In genomic region chr11:19711911-19712280, GRCh38 we compare ENCODE assay signal across 7 cellular contexts. TPM values are rescaled to one million over a fixed set of nuclear protein-coding genes. Genes with fewer than 3 reads are reported as not detected.
DNase-seq lines count a peak whose midpoint lies in the region; ATAC-seq and TF ChIP-seq lines count a peak whose summit lies in the region.

No MANE protein-coding gene starts in this region.

- H3K4me3 Mint-ChIP-seq in brain = peak overlapping the region; percentile 93 to 96 (median 96)
- peak overlapping the region; percentile 89 to 96 for H3K4me3 Mint-ChIP-seq in stimulated activated naive B cell treated with anti-CD40 and anti-IgM and Interleukin-4, amounts not matched to agents 10 μg/mL and 1 μg/mL and 100 μg/mL, for 72 hours

- H3K27me3 Mint-ChIP-seq in brain = peaks cover 42% of the 10 kb centered on the region
- peaks cover 40 to 42% of the 10 kb centered on the region in 2 donors for H3K27me3 Mint-ChIP-seq in stimulated activated naive B cell treated with anti-CD40 and anti-IgM and Interleukin-4, amounts not matched to agents 10 μg/mL and 1 μg/mL and 100 μg/mL, for 72 hours

- H3K36me3 Mint-ChIP-seq in brain = no peaks in the 10 kb centered on the region
- no peaks in the 10 kb centered on the region for H3K36me3 Mint-ChIP-seq in stimulated activated naive B cell treated with anti-CD40 and anti-IgM and Interleukin-4, amounts not matched to agents 10 μg/mL and 1 μg/mL and 100 μg/mL, for 72 hours

- H3K4me1 ChIP-seq in KMS-11 (ENCODE audit: low read depth, poor library complexity, severe bottlenecking) (peaks cover 17% of the 10 kb centered on the region), left lung (peaks cover 7 to 31% of the 10 kb centered on the region in 2 donors)

- H3K9me3 Mint-ChIP-seq in brain = peaks cover 0 to 2% (median 0%) of the 10 kb centered on the region in 5 experiments
- no peaks in the 10 kb centered on the region for H3K9me3 Mint-ChIP-seq in stimulated activated naive B cell treated with anti-CD40 and anti-IgM and Interleukin-4, amounts not matched to agents 10 μg/mL and 1 μg/mL and 100 μg/mL, for 72 hours

- peak overlapping the region; percentile 90 for H3K4me2 ChIP-seq in KMS-11

- peaks cover 38% of the 10 kb centered on the region for H3K4me1 Mint-ChIP-seq in brain
- H3K4me1 Mint-ChIP-seq in stimulated activated naive B cell treated with anti-CD40 and anti-IgM and Interleukin-4, amounts not matched to agents 10 μg/mL and 1 μg/mL and 100 μg/mL, for 72 hours = peaks cover 16 to 36% of the 10 kb centered on the region in 2 donors

- no peak for DNase-seq in left lung
- no peak for DNase-seq in stimulated activated naive B cell treated with anti-CD40 and anti-IgM and Interleukin-4, amounts not matched to agents 10 μg/mL and 1 μg/mL and 100 μg/mL, for 72 hours

- ATAC-seq in GM19455 (IDR thresholded peaks at IDR 0.05; ENCODE audit: unreplicated experiment) (peak; percentile 2), left lung (peak; percentile 32), GM18907 (IDR thresholded peaks at IDR 0.05; ENCODE audit: unreplicated experiment) (no peak), HG03095 (IDR thresholded peaks at IDR 0.05; ENCODE audit: unreplicated experiment) (no peak)
- ATAC-seq in stimulated activated naive B cell treated with anti-CD40 and anti-IgM and Interleukin-4, amounts not matched to agents 10 μg/mL and 1 μg/mL and 100 μg/mL, for 72 hours (replicated peaks) = peak; percentile 10 to 11

- H3K4me3 ChIP-seq in KMS-11 (IDR thresholded peaks at IDR 0.05; ENCODE audit: insufficient read depth, low read depth, low read length) = peak overlapping the region; percentile 30
- peak overlapping the region; percentile 53 to 54 for H3K4me3 ChIP-seq in left lung

- peak overlapping the region; percentile 78 for H3K9ac ChIP-seq in KMS-11

- H3K27ac ChIP-seq in KMS-11 (peak overlapping the region; percentile 74), left lung (peak overlapping the region; percentile 87 to 96)

- H3K27ac Mint-ChIP-seq in brain = peak overlapping the region; percentile 94 to 98 (median 97)
- peak overlapping the region; percentile 77 for H3K27ac Mint-ChIP-seq in stimulated activated naive B cell treated with anti-CD40 and anti-IgM and Interleukin-4, amounts not matched to agents 10 μg/mL and 1 μg/mL and 100 μg/mL, for 72 hours

- no peaks in the 10 kb centered on the region for H3K9me3 ChIP-seq in left lung

- intact Hi-C loops in left lung (cut with DNase I) = no loop called here

- H4K20me1 ChIP-seq in KMS-11 (ENCODE audit: insufficient read depth) = no peaks in the 10 kb centered on the region

- no peaks in the 10 kb centered on the region for H3K79me2 ChIP-seq in KMS-11 (ENCODE audit: insufficient read depth, low read depth)

- H2AFZ ChIP-seq in KMS-11 (ENCODE audit: low read depth) = peak overlapping the region; percentile 88

- TF ChIP-seq CTCF in KMS-11 (conservative IDR thresholded peaks at IDR 0.05; ENCODE audit: low read depth, low read length) (no peak), brain (conservative IDR thresholded peaks at IDR 0.05) (no peak), left lung (IDR thresholded peaks at IDR 0.05) (no peak)

- no peaks in the 10 kb centered on the region for H3K36me3 ChIP-seq in KMS-11 (ENCODE audit: insufficient read depth)
- H3K36me3 ChIP-seq in left lung = no peaks in the 10 kb centered on the region

- no peaks in the 10 kb centered on the region for H3K27me3 ChIP-seq in KMS-11 (ENCODE audit: insufficient read depth, low read depth)
- H3K27me3 ChIP-seq in left lung = peaks cover 0 to 37% of the 10 kb centered on the region in 2 donors

RNA-seq across cellular contexts. Expression of gene NAV2, which starts 0.7 kb away (rescaled TPM):
- polyA plus RNA-seq in brain (ENCODE audit: insufficient read depth, low read depth, low replicate concordance) = 5.8 TPM
- total RNA-seq in left lung = 10 to 100 TPM; 42.9 to 59.9 TPM

Comparison
In these comparisons a context has a peak if more than half of its experiments do, and no peak if none do; other contexts are left out.
1. ATAC-seq: peak in GM19455 (single experiment), left lung (single experiment) and stimulated activated naive B cell treated with anti-CD40 and anti-IgM and Interleukin-4, amounts not matched to agents 10 μg/mL and 1 μg/mL and 100 μg/mL, for 72 hours (2 of 2); none in GM18907 (single experiment) and HG03095 (single experiment).